Comparison of ENCODE assay signal across 1 cellular context in the genomic region with DNA sequence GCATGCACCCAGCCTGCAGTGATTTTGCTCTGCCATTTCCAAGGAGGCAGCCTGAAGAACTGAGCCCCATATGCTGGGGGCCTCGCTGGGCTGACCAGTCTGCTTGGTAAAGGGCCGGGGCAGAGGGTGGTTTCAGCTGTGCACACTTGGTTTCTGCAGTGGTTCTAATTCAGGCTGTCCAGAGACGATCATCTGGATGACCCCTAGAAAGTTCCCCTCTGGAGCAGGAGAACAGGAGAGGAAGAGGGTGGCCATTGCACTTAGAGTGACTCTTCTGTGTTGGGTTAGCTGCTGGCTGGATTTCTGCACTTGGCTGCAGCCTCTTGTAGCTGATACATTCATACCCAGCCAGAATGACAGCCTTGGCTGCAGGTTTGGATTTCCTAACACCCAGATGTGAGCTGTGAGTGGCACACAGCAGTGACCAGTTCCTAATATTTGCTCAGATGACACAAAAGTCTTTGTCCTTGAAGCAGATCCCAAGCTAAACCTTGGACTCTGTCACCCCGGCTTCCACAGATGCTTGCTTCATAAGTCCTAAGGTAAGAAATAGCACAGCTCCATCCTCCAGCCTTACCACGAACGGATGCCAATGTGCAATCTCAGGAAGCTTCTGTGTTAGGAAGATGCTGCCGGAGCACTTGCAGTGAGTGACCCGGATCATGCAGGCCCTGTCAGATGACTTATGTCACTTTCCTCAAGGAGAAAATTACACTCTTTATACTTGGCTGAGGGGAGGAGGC.
TF ChIP-seq lines count a peak whose summit lies in the region.

No MANE protein-coding gene starts in this region.

TF ChIP-seq in SK-N-SH, 30 proteins besides CTCF, POLR2A, EP300 and RAD21:
- TF ChIP-seq, protein P1, sequence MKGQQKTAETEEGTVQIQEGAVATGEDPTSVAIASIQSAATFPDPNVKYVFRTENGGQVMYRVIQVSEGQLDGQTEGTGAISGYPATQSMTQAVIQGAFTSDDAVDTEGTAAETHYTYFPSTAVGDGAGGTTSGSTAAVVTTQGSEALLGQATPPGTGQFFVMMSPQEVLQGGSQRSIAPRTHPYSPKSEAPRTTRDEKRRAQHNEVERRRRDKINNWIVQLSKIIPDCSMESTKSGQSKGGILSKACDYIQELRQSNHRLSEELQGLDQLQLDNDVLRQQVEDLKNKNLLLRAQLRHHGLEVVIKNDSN (IDR thresholded peaks at IDR 0.05; ENCODE audit: borderline replicate concordance, low read depth), result no peak
- TF ChIP-seq RXRA (IDR thresholded peaks at IDR 0.05; ENCODE audit: borderline replicate concordance, low read depth), result no peak
- no peak for TF ChIP-seq TCF12 (IDR thresholded peaks at IDR 0.05)
- TF ChIP-seq FOXM1 (IDR thresholded peaks at IDR 0.05; ENCODE audit: low read depth), result no peak
- TF ChIP-seq MEF2A (IDR thresholded peaks at IDR 0.05; ENCODE audit: borderline replicate concordance, low read depth), result no peak
- TF ChIP-seq, protein P2, sequence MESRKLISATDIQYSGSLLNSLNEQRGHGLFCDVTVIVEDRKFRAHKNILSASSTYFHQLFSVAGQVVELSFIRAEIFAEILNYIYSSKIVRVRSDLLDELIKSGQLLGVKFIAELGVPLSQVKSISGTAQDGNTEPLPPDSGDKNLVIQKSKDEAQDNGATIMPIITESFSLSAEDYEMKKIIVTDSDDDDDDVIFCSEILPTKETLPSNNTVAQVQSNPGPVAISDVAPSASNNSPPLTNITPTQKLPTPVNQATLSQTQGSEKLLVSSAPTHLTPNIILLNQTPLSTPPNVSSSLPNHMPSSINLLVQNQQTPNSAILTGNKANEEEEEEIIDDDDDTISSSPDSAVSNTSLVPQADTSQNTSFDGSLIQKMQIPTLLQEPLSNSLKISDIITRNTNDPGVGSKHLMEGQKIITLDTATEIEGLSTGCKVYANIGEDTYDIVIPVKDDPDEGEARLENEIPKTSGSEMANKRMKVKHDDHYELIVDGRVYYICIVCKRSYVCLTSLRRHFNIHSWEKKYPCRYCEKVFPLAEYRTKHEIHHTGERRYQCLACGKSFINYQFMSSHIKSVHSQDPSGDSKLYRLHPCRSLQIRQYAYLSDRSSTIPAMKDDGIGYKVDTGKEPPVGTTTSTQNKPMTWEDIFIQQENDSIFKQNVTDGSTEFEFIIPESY (IDR thresholded peaks at IDR 0.05; ENCODE audit: borderline replicate concordance, low read depth), result no peak
- TF ChIP-seq, protein P3, sequence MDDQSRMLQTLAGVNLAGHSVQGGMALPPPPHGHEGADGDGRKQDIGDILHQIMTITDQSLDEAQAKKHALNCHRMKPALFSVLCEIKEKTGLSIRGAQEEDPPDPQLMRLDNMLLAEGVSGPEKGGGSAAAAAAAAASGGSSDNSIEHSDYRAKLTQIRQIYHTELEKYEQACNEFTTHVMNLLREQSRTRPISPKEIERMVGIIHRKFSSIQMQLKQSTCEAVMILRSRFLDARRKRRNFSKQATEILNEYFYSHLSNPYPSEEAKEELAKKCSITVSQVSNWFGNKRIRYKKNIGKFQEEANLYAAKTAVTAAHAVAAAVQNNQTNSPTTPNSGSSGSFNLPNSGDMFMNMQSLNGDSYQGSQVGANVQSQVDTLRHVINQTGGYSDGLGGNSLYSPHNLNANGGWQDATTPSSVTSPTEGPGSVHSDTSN (IDR thresholded peaks at IDR 0.05), result no peak
- no peak for TF ChIP-seq SMC3 (IDR thresholded peaks at IDR 0.05; ENCODE audit: low read depth, low read length)
- TF ChIP-seq MXI1 (IDR thresholded peaks at IDR 0.05; ENCODE audit: low read depth, low read length), result no peak
- TF ChIP-seq, protein P4, sequence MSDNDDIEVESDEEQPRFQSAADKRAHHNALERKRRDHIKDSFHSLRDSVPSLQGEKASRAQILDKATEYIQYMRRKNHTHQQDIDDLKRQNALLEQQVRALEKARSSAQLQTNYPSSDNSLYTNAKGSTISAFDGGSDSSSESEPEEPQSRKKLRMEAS (IDR thresholded peaks at IDR 0.05; ENCODE audit: low read depth), result no peak
